Comparison of ENCODE assay signal across 18 cellular contexts in genomic region chr16:88472637-88473205, GRCh38. TPM values are rescaled to one million over a fixed set of nuclear protein-coding genes. Genes with fewer than 3 reads are reported as not detected.
DNase-seq lines count a peak whose midpoint lies in the region; TF ChIP-seq lines count a peak whose summit lies in the region.
"Had no signal": no experiment of that assay in that cellular context is flagged by ENCODE, and none has a peak within 500 bp of the region (broad histone marks: within the 10 kb centered on the region; RNA-seq: fewer than 3 reads in every experiment).

No MANE protein-coding gene starts in this region.

- CTCF ChIA-PET in Caco-2 (lab: Charles Lee) = no interaction called here

- peak overlapping the region; percentile 55 to 80 (median 68); a peak in 21 of 22 replicates for H3K9ac ChIP-seq in BLaER1 treated with 17β-estradiol and CSF1 and Interleukin-3, amounts not matched to agents 10 nM and 100 nM

- H3K27ac Mint-ChIP-seq in mesothelial cell of epicardium = peak overlapping the region; percentile 86
- no peak overlapping the region for H3K27ac Mint-ChIP-seq in Caco-2 (ENCODE audit: unreplicated experiment)
- H3K27ac Mint-ChIP-seq: HFFc6; stimulated activated naive CD8-positive, alpha-beta T cell treated with anti-CD3 and anti-CD28 coated beads, Interleukin-15, Interleukin-2, amounts not matched to agents 100 ng/mL and 50 ng/mL, for 24 hours had no signal

- peaks cover 28% of the 10 kb centered on the region for H3K4me1 Mint-ChIP-seq in mesothelial cell of epicardium
- H3K4me1 Mint-ChIP-seq in Caco-2 (ENCODE audit: low read depth, unreplicated experiment) = peaks cover 12% of the 10 kb centered on the region

- H3K9me3 Mint-ChIP-seq in mesothelial cell of epicardium (no peaks in the 10 kb centered on the region), Caco-2 (ENCODE audit: unreplicated experiment) (no peaks in the 10 kb centered on the region)
- H3K9me3 Mint-ChIP-seq: HFFc6; stimulated activated naive CD8-positive, alpha-beta T cell treated with anti-CD3 and anti-CD28 coated beads, Interleukin-15, Interleukin-2, amounts not matched to agents 100 ng/mL and 50 ng/mL, for 24 hours had no signal

- POLR2A ChIA-PET in Caco-2 (lab: Charles Lee) = no interaction called here

- no peak for TF ChIP-seq POLR2A in sigmoid colon (IDR thresholded peaks at IDR 0.05)

- peak overlapping the region in 6 of 10 experiments; percentile 5 to 42 (median 38); a peak in 7 of 20 replicates for H3K4me3 ChIP-seq in BLaER1 treated with 17β-estradiol and CSF1 and Interleukin-3, amounts not matched to agents 10 nM and 100 nM
- H3K4me3 ChIP-seq in fibroblast of villous mesenchyme (ENCODE audit: low read depth, low read length) (no peak overlapping the region), Caco-2 (ENCODE audit: low read depth, low read length) (no peak overlapping the region), sigmoid colon (no peak overlapping the region)
- H3K4me3 ChIP-seq: mucosa of descending colon, SJSA1 had no signal

- peaks cover 44 to 100% (median 96%) of the 10 kb centered on the region in 10 experiments for H3K4me1 ChIP-seq in BLaER1 treated with 17β-estradiol and CSF1 and Interleukin-3, amounts not matched to agents 10 nM and 100 nM
- H3K4me1 ChIP-seq in Caco-2 = peaks cover 10% of the 10 kb centered on the region
- H3K4me1 ChIP-seq in sigmoid colon = no peaks in the 10 kb centered on the region
- H3K4me1 ChIP-seq: SJSA1 had no signal

- H3K36me3 Mint-ChIP-seq in mesothelial cell of epicardium = no peaks in the 10 kb centered on the region
- H3K36me3 Mint-ChIP-seq in Caco-2 (ENCODE audit: insufficient read depth, unreplicated experiment) = peaks cover 5% of the 10 kb centered on the region

- no TSS peak for BruUV-seq in Caco-2 (replicated peaks; lab: Mats Ljungman, UMichigan)

- TF ChIP-seq EP300 in sigmoid colon (IDR thresholded peaks at IDR 0.05) = no peak

- H3K27me3 ChIP-seq in BLaER1 treated with 17β-estradiol and CSF1 and Interleukin-3, amounts not matched to agents 10 nM and 100 nM = no peaks in the 10 kb centered on the region
- H3K27me3 ChIP-seq in Caco-2 (replicated peaks; ENCODE audit: control insufficient read depth, insufficient read depth, low read length) (no peaks in the 10 kb centered on the region), sigmoid colon (peaks cover 0 to 12% (median 0%) of the 10 kb centered on the region in 3 donors)
- H3K27me3 ChIP-seq: ascending aorta, SJSA1 had no signal

- H3K4me2 ChIP-seq in BLaER1 treated with 17β-estradiol and CSF1 and Interleukin-3, amounts not matched to agents 10 nM and 100 nM = peak overlapping the region; percentile 78 to 99 (median 88)

- H3K4me3 Mint-ChIP-seq in mesothelial cell of epicardium (no peak overlapping the region), Caco-2 (ENCODE audit: unreplicated experiment) (no peak overlapping the region)
- H3K4me3 Mint-ChIP-seq: HFFc6; stimulated activated naive CD8-positive, alpha-beta T cell treated with anti-CD3 and anti-CD28 coated beads, Interleukin-15, Interleukin-2, amounts not matched to agents 100 ng/mL and 50 ng/mL, for 24 hours had no signal

- DNase-seq in OCI-M1 (lab: John Stamatoyannopoulos, UW) (peak; percentile 83), fibroblast of villous mesenchyme (ENCODE audit: low read depth) (peak; percentile 46), mesothelial cell of epicardium (ENCODE audit: low spot score in 2 of 2, unreplicated experiment in 2 of 2) (no peak), Caco-2 (no peak), AG08396 (ENCODE audit: low spot score) (no peak), DMS 273 (lab: John Stamatoyannopoulos, UW; ENCODE audit: unreplicated experiment) (no peak), sigmoid colon (no peak)
- DNase-seq: activated CD4-positive, alpha-beta T cell treated with anti-CD3 and anti-CD28 coated beads for 1 hour; activated gamma-delta T cell treated with Interleukin-2 at 50 U/mL for 16 hours; HFFc6; left colon; mucosa of descending colon; NCI-H1092 treated with DMSO at 0.1 percent for 48 hours; NCI-H524 had no signal

- H3K9me3 ChIP-seq in BLaER1 treated with 17β-estradiol and CSF1 and Interleukin-3, amounts not matched to agents 10 nM and 100 nM (replicated peaks in 1 of 11) = no peaks in the 10 kb centered on the region
- H3K9me3 ChIP-seq in Caco-2 = no peaks in the 10 kb centered on the region
- H3K9me3 ChIP-seq in sigmoid colon = no peaks in the 10 kb centered on the region
- H3K9me3 ChIP-seq: ascending aorta, mucosa of descending colon, SJSA1 had no signal

- H4K20me1 ChIP-seq in BLaER1 treated with 17β-estradiol and CSF1 and Interleukin-3, amounts not matched to agents 10 nM and 100 nM = peaks cover 0 to 99% (median 71%) of the 10 kb centered on the region in 11 experiments; a peak in 18 of 22 replicates

- no peak for TF ChIP-seq CTCF in fibroblast of villous mesenchyme (IDR thresholded peaks at IDR 0.05; ENCODE audit: insufficient read depth, low read depth, low read length)
- no peak for TF ChIP-seq CTCF in mesothelial cell of epicardium (IDR thresholded peaks at IDR 0.05; ENCODE audit: unreplicated experiment)
- no peak for TF ChIP-seq CTCF in Caco-2 (IDR thresholded peaks at IDR 0.05; ENCODE audit: insufficient read depth in 1 of 2, low read depth in 1 of 2, low read length in 1 of 2, severe bottlenecking in 1 of 2, unreplicated experiment in 1 of 2)
- no peak for TF ChIP-seq CTCF in sigmoid colon (IDR thresholded peaks at IDR 0.05)

- H3K36me3 ChIP-seq in BLaER1 treated with 17β-estradiol and CSF1 and Interleukin-3, amounts not matched to agents 10 nM and 100 nM = no peaks in the 10 kb centered on the region
- no peaks in the 10 kb centered on the region; the same call in 1 of the 2 replicates for H3K36me3 ChIP-seq in Caco-2 (ENCODE audit: control insufficient read depth, insufficient read depth, low read length)
- no peaks in the 10 kb centered on the region for H3K36me3 ChIP-seq in sigmoid colon
- H3K36me3 ChIP-seq: ascending aorta, SJSA1 had no signal

- intact Hi-C loops in Caco-2 (cut with micrococcal nuclease; ENCODE audit: unreplicated experiment) = no loop called here
- intact Hi-C loops in sigmoid colon (cut with DNase I) = no loop called here

- 82 to 87% methylated on average over 22 of the region's 22 CpGs for WGBS in sigmoid colon, 2 donors

- no peaks in the 10 kb centered on the region for H3K27me3 Mint-ChIP-seq in mesothelial cell of epicardium (ENCODE audit: low read depth)
- H3K27me3 Mint-ChIP-seq in Caco-2 (ENCODE audit: insufficient read depth, unreplicated experiment) = no peaks in the 10 kb centered on the region
- H3K27me3 Mint-ChIP-seq: stimulated activated naive CD8-positive, alpha-beta T cell treated with anti-CD3 and anti-CD28 coated beads, Interleukin-15, Interleukin-2, amounts not matched to agents 100 ng/mL and 50 ng/mL, for 24 hours had no signal

- H3K27ac ChIP-seq in BLaER1 treated with 17β-estradiol and CSF1 and Interleukin-3, amounts not matched to agents 10 nM and 100 nM = peak overlapping the region; percentile 29 to 80 (median 71); a peak in 20 of 22 replicates
- peak overlapping the region in 1 of 4 donors; percentile 32 for H3K27ac ChIP-seq in sigmoid colon
- H3K27ac ChIP-seq: SJSA1 had no signal

RNA-seq across cellular contexts. Expression of gene ZFPM1, which starts 19.6 kb away (rescaled TPM):
- total RNA-seq in fibroblast of villous mesenchyme (2.6 TPM in 2 replicates), mesothelial cell of epicardium (51.1 to 56.2 TPM (median 52.6 TPM) in 3 replicates), Caco-2 (2022) (24.1 and 25.9 TPM in 2 replicates), sigmoid colon (1 to 10 TPM in 1 of 4 donors, under 1 TPM in 3; 0.27 to 2.5 (median 0.51) TPM)
- 1 to 10 TPM in 2 of 3 donors, under 1 TPM in 1; 0.60 to 3.7 (median 1.2) TPM for polyA plus RNA-seq in sigmoid colon

Comparison
In these comparisons a context has a peak if more than half of its experiments do, and no peak if none do; other contexts are left out.
1. H3K4me3 ChIP-seq: peak in BLaER1 treated with 17β-estradiol and CSF1 and Interleukin-3, amounts not matched to agents 10 nM and 100 nM (6 of 10); none in fibroblast of villous mesenchyme (single experiment), Caco-2 (single experiment) and sigmoid colon (0 of 4).
2. DNase-seq: peak in OCI-M1 (single experiment) and fibroblast of villous mesenchyme (single experiment); none in mesothelial cell of epicardium (0 of 2), Caco-2 (0 of 2), AG08396 (single experiment), DMS 273 (single experiment) and sigmoid colon (single experiment).